Comparison of ENCODE assay signal across 7 cellular contexts in the genomic region with DNA sequence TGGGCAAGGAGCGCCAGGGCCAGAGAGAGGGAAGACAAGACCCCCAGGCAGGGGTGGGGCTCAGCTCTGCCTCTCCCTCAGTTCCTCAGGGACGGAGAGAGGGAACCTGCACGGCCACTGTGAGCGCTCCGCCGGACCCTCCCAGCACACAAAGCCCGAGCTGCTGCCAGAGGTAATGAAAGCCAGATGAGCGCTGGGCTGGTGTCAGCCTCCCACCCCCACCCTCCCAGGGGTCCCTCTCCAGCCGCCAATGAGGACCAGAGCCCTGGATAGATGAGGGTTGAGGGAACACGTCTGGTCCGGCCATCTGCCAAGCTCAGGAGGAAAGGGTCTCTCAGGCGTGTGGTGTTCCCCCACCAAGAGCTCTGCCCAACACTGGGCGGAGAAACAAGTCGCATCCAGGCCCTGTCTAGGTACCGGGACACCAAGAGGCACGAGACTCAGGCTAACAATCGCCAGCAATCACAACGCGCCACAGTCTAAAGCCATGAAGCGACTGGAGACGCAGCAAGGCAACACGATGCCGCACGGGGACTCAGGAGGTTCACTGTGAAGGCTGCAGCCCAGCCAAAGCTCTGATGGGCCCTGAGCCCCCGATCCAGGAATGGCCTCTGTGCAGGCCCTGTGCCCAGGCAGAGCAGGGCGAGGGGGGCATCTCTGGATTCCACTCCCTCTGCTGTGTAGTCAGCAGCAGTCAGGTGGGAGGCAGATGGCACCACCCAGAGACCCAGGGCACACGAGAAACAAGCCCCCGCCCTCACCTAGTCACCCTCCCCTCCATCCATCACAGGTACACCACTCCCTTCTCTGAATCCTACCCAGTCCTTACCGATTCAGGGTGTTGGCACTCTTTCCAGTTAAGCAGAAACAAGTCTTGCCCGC. TPM values are rescaled to one million over a fixed set of nuclear protein-coding genes. Genes with fewer than 3 reads are reported as not detected.
DNase-seq lines count a peak whose midpoint lies in the region; ATAC-seq, FAIRE-seq and TF ChIP-seq lines count a peak whose summit lies in the region.

No MANE protein-coding gene starts in this region.

- H3K27me3 Mint-ChIP-seq in activated CD8-positive, alpha-beta T cell treated with anti-CD3 and anti-CD28 coated beads, Interleukin-2, amount 10 ng/mL, durations not matched to agents 7 days and 5 days (ENCODE audit: low read depth): no peaks in the 10 kb centered on the region

- 25 to 26% methylated on average over 29 to 30 of the region's 30 CpGs for WGBS in heart right ventricle, 2 donors
- WGBS in small intestine, 3 donors: 58 to 74% (median 71%) methylated on average over 29 to 30 of the region's 30 CpGs

- H3K27me3 ChIP-seq in HAP-1 (ENCODE audit: low read depth) (no peaks in the 10 kb centered on the region), heart right ventricle (no peaks in the 10 kb centered on the region), small intestine (ENCODE audit: control insufficient read depth in 2 of 2, insufficient read depth in 2 of 2, low read length in 2 of 2) (no peaks in the 10 kb centered on the region)

- peak overlapping the region; percentile 47 for H3K4me3 Mint-ChIP-seq in activated CD8-positive, alpha-beta T cell treated with anti-CD3 and anti-CD28 coated beads, Interleukin-2, amount 10 ng/mL, durations not matched to agents 7 days and 5 days

- POLR2A ChIA-PET in activated CD8-positive, alpha-beta T cell treated with anti-CD3 and anti-CD28 coated beads, Interleukin-2, amount 10 ng/mL, durations not matched to agents 7 days and 5 days (lab: Charles Lee): interaction anchor here (1.2 to 4.1 kb wide), 4 partner anchors 24 to 89 kb away, joined by 3 to 14 read pairs (median 6); partner anchors contain the start of gene GTF3C5

- peaks cover 9% of the 10 kb centered on the region for H3K36me3 Mint-ChIP-seq in activated CD8-positive, alpha-beta T cell treated with anti-CD3 and anti-CD28 coated beads, Interleukin-2, amount 10 ng/mL, durations not matched to agents 7 days and 5 days (ENCODE audit: low read depth)

- H3K9me3 Mint-ChIP-seq in activated CD8-positive, alpha-beta T cell treated with anti-CD3 and anti-CD28 coated beads, Interleukin-2, amount 10 ng/mL, durations not matched to agents 7 days and 5 days (ENCODE audit: insufficient read depth): no peaks in the 10 kb centered on the region

- H3K27ac ChIP-seq in heart right ventricle: peak overlapping the region; percentile 35 to 96 (median 93)
- peak overlapping the region; percentile 42 to 62 for H3K27ac ChIP-seq in small intestine (ENCODE audit: low read depth in 1 of 2, low read length in 1 of 2)

- peaks cover 82% of the 10 kb centered on the region for H3K4me1 Mint-ChIP-seq in activated CD8-positive, alpha-beta T cell treated with anti-CD3 and anti-CD28 coated beads, Interleukin-2, amount 10 ng/mL, durations not matched to agents 7 days and 5 days (ENCODE audit: low read depth)

- no peak for ATAC-seq in activated CD8-positive, alpha-beta T cell treated with anti-CD3 and anti-CD28 coated beads, Interleukin-2, amount 10 ng/mL, durations not matched to agents 7 days and 5 days
- ATAC-seq in heart right ventricle (peak in 3 of 8 donors; percentile 1 to 4 (median 1)), HG03439 (IDR thresholded peaks at IDR 0.05; ENCODE audit: unreplicated experiment) (no peak), HG03521 (IDR thresholded peaks at IDR 0.05; ENCODE audit: unreplicated experiment) (no peak), GM21737 (IDR thresholded peaks at IDR 0.05; ENCODE audit: unreplicated experiment) (no peak)

- FAIRE-seq in small intestine (lab: Jason Lieb, UNC): no peak

- CTCF ChIA-PET in activated CD8-positive, alpha-beta T cell treated with anti-CD3 and anti-CD28 coated beads, Interleukin-2, amount 10 ng/mL, durations not matched to agents 7 days and 5 days (lab: Charles Lee): interaction anchor here (1.1 to 22.3 kb wide), 3 partner anchors 12 to 98 kb away, joined by 4 to 421 read pairs (median 4); no protein-coding TSS in a partner anchor

- intact Hi-C loops in heart right ventricle (cut with DNase I): loop anchor here in 1 of 10 donors (2.0 kb wide), 1 partner anchor 23 kb away; no protein-coding TSS in a partner anchor

- H3K9me3 ChIP-seq in HAP-1 (no peaks in the 10 kb centered on the region), heart right ventricle (no peaks in the 10 kb centered on the region), small intestine (ENCODE audit: control insufficient read depth, low read depth) (no peaks in the 10 kb centered on the region)

- no peak overlapping the region for H3K27ac Mint-ChIP-seq in activated CD8-positive, alpha-beta T cell treated with anti-CD3 and anti-CD28 coated beads, Interleukin-2, amount 10 ng/mL, durations not matched to agents 7 days and 5 days

- peak overlapping the region; percentile 44 for H3K4me3 ChIP-seq in HAP-1
- H3K4me3 ChIP-seq in heart right ventricle: peak overlapping the region; percentile 72 to 96 (median 86)
- H3K4me3 ChIP-seq in small intestine (ENCODE audit: low read depth in 1 of 2, low read length in 2 of 2): peak overlapping the region; percentile 55 to 85

- no peak for DNase-seq in HAP-1 (ENCODE audit: low spot score in 2 of 2)
- DNase-seq in activated CD8-positive, alpha-beta T cell treated with anti-CD3 and anti-CD28 coated beads, Interleukin-2, amount 10 ng/mL, durations not matched to agents 7 days and 5 days: no peak
- DNase-seq in heart right ventricle: peak in 1 of 2 donors; percentile 33
- DNase-seq in small intestine: no peak

- TF ChIP-seq CTCF in heart right ventricle (IDR thresholded peaks at IDR 0.05): no peak

- H3K4me1 ChIP-seq in HAP-1: no peaks in the 10 kb centered on the region
- H3K4me1 ChIP-seq in heart right ventricle: peaks cover 53 to 89% (median 81%) of the 10 kb centered on the region in 9 donors
- H3K4me1 ChIP-seq in small intestine (ENCODE audit: control insufficient read depth in 2 of 2, insufficient read depth in 1 of 2, low read depth in 1 of 2, low read length in 1 of 2): peaks cover 19 to 27% of the 10 kb centered on the region in 2 donors

- H3K36me3 ChIP-seq in HAP-1 (replicated peaks) (no peaks in the 10 kb centered on the region), heart right ventricle (peaks cover 0 to 9% (median 0%) of the 10 kb centered on the region in 9 donors), small intestine (ENCODE audit: control insufficient read depth in 2 of 2, insufficient read depth in 2 of 2, low read length in 2 of 2) (no peaks in the 10 kb centered on the region)

- in situ Hi-C loops in HAP-1 (cut with MboI; ENCODE audit: low sequenced_read_pairs): no loop called here

RNA-seq across cellular contexts. Expression of gene RALGDS, which starts 1.3 kb away (rescaled TPM):
- total RNA-seq in activated CD8-positive, alpha-beta T cell treated with anti-CD3 and anti-CD28 coated beads, Interleukin-2, amount 10 ng/mL, durations not matched to agents 7 days and 5 days: 100 to 1,000 TPM in 1 of 2 experiments, 10 to 100 TPM in 1; 85.7 to 102 TPM
- 10 to 100 TPM; 21.4 to 45.1 (median 28.1) TPM for total RNA-seq in heart right ventricle
- polyA plus RNA-seq in heart right ventricle (10 to 100 TPM; 15.6 to 40.5 TPM), small intestine (10 to 100 TPM; 33.0 to 49.0 (median 36.4) TPM)

RNA-seq across cellular contexts. Expression of gene GBGT1, which starts 44.0 kb away (rescaled TPM):
- 1 to 10 TPM; 3.1 to 4.1 TPM for total RNA-seq in activated CD8-positive, alpha-beta T cell treated with anti-CD3 and anti-CD28 coated beads, Interleukin-2, amount 10 ng/mL, durations not matched to agents 7 days and 5 days
- total RNA-seq in heart right ventricle: 10 to 100 TPM in 3 of 10 donors, 1 to 10 TPM in 7; 2.5 to 14.7 (median 6.2) TPM
- polyA plus RNA-seq in heart right ventricle: 10 to 100 TPM in 1 of 2 donors, 1 to 10 TPM in 1; 5.5 to 10.5 TPM
- polyA plus RNA-seq in small intestine: 1 to 10 TPM in 2 of 3 donors, under 1 TPM in 1; 0.45 to 7.6 (median 6.2) TPM

RNA-seq across cellular contexts. Expression of gene CEL, which starts 57.9 kb away (rescaled TPM):
- 1 to 10 TPM; 2.4 to 2.8 TPM for total RNA-seq in activated CD8-positive, alpha-beta T cell treated with anti-CD3 and anti-CD28 coated beads, Interleukin-2, amount 10 ng/mL, durations not matched to agents 7 days and 5 days
- 10 to 100 TPM in 1 of 10 donors, 1 to 10 TPM in 9; 1.9 to 10.1 (median 2.8) TPM for total RNA-seq in heart right ventricle
- polyA plus RNA-seq in heart right ventricle: 1 to 10 TPM; 1.5 to 3.2 TPM
- polyA plus RNA-seq in small intestine: 1 to 10 TPM; 2.8 to 7.4 (median 3.2) TPM
